8 cellular contexts compared by ENCODE assay signal in genomic region chr17:27456681-27457404, GRCh38. TPM values are rescaled to one million over a fixed set of nuclear protein-coding genes. Genes with fewer than 3 reads are reported as not detected.
DNase-seq lines count a peak whose midpoint lies in the region; ATAC-seq lines count a peak whose summit lies in the region.

No MANE protein-coding gene starts in this region.

- H3K4ac ChIP-seq in neuronal stem cell (ENCODE audit: low read length), result no peak overlapping the region

- H2AFZ ChIP-seq in neuronal stem cell (ENCODE audit: low read length), result peak overlapping the region; percentile 98

- 1 to 2% methylated on average over 39 to 58 of the region's 58 CpGs for WGBS in esophagus, 2 donors
- no CpG with 5 or more reads among the region's 58 CpGs for WGBS in neuronal stem cell (ENCODE audit: extremely low coverage in 2 of 2, insufficient read length in 2 of 2, insufficient replicate concordance in 1 of 2), 2 donors

- H3K23ac ChIP-seq in neuronal stem cell (ENCODE audit: low read depth, low read length, poor library complexity), result no peak overlapping the region

- no peak overlapping the region for H2BK120ac ChIP-seq in neuronal stem cell (ENCODE audit: low read depth, low read length)

- no peak overlapping the region for H4K91ac ChIP-seq in neuronal stem cell (ENCODE audit: low read depth, low read length, poor library complexity)

- H2BK5ac ChIP-seq in neuronal stem cell (ENCODE audit: low read length), result peak overlapping the region; percentile 71

- H4K8ac ChIP-seq in neuronal stem cell (ENCODE audit: low read depth, low read length), result no peak overlapping the region

- H3K4me1 ChIP-seq in esophagus (ENCODE audit: control insufficient read depth in 2 of 2, insufficient read depth in 2 of 2, low read length in 1 of 2) (peaks cover 2 to 6% of the 10 kb centered on the region in 2 donors), neuronal stem cell (ENCODE audit: control insufficient read depth in 2 of 2, insufficient read depth in 1 of 2, low read depth in 1 of 2, low read length in 2 of 2) (peaks cover 11 to 13% of the 10 kb centered on the region in 2 donors)

- H3K4me2 ChIP-seq in neuronal stem cell (ENCODE audit: insufficient read depth, low read length, poor library complexity, severe bottlenecking), result peak overlapping the region; percentile 86

- H3K4me3 ChIP-seq in SK-N-MC, result peak overlapping the region; percentile 82
- H3K4me3 ChIP-seq in esophagus (ENCODE audit: low read depth in 1 of 2, low read length in 2 of 2), result peak overlapping the region; percentile 76 to 80
- H3K4me3 ChIP-seq in neuronal stem cell (ENCODE audit: low read length in 2 of 2), result peak overlapping the region; percentile 78 to 87

- DNase-seq in NCI-H146 (lab: John Stamatoyannopoulos, UW), result peak; percentile 68
- DNase-seq in NCI-H146 treated with DMSO at 0.1 percent for 48 hours (lab: John Stamatoyannopoulos, UW; ENCODE audit: unreplicated experiment), result no peak
- DNase-seq in SK-N-MC (ENCODE audit: low read depth, low spot score), result no peak
- no peak for DNase-seq in neuronal stem cell (ENCODE audit: low spot score)
- DNase-seq in iPS-NIHi11 (ENCODE audit: low spot score), result no peak
- DNase-seq in stimulated activated CD4-positive, alpha-beta T cell treated with anti-CD3 and anti-CD28 coated beads, Interleukin-2, amount 100 ng/mL, for 48 hours, result no peak

- H3K14ac ChIP-seq in neuronal stem cell (ENCODE audit: low read length), result peak overlapping the region; percentile 42

- ATAC-seq in GM19324 (IDR thresholded peaks at IDR 0.05; ENCODE audit: low FRiP score, unreplicated experiment), result no peak

- H3K9me3 ChIP-seq in SK-N-MC (ENCODE audit: low read depth, low read length), result no peaks in the 10 kb centered on the region
- no peaks in the 10 kb centered on the region for H3K9me3 ChIP-seq in esophagus (ENCODE audit: control insufficient read depth in 2 of 2, insufficient read depth in 1 of 2, low read depth in 1 of 2, low read length in 1 of 2)
- H3K9me3 ChIP-seq in neuronal stem cell (replicated peaks in 1 of 2; ENCODE audit: control insufficient read depth in 2 of 2, insufficient read depth in 1 of 2, low read depth in 1 of 2, low read length in 2 of 2), result no peaks in the 10 kb centered on the region

- H3K27me3 ChIP-seq in esophagus (ENCODE audit: control insufficient read depth in 1 of 2, insufficient read depth in 2 of 2, low read length in 2 of 2) (no peaks in the 10 kb centered on the region), neuronal stem cell (ENCODE audit: control insufficient read depth in 3 of 3, insufficient read depth in 3 of 3, low read depth in 1 of 3, low read length in 3 of 3) (peaks cover 0 to 28% (median 0%) of the 10 kb centered on the region in 3 experiments)

- H3K9ac ChIP-seq in SK-N-MC (ENCODE audit: insufficient read length) (peak overlapping the region; percentile 73), neuronal stem cell (ENCODE audit: low read depth, low read length, poor library complexity) (peak overlapping the region; percentile 95)

- H2BK12ac ChIP-seq in neuronal stem cell (ENCODE audit: low read length), result no peak overlapping the region

- H3K36me3 ChIP-seq in SK-N-MC (ENCODE audit: insufficient read depth, low read length), result no peaks in the 10 kb centered on the region
- H3K36me3 ChIP-seq in esophagus (ENCODE audit: control insufficient read depth in 2 of 2, insufficient read depth in 2 of 2, low read length in 1 of 2), result no peaks in the 10 kb centered on the region
- no peaks in the 10 kb centered on the region for H3K36me3 ChIP-seq in neuronal stem cell (replicated peaks in 1 of 2; ENCODE audit: control insufficient read depth in 2 of 2, insufficient read depth in 2 of 2, low read length in 2 of 2)

- H2AK5ac ChIP-seq in neuronal stem cell (ENCODE audit: low read depth, low read length), result no peak overlapping the region

- H3K18ac ChIP-seq in neuronal stem cell (ENCODE audit: low read length), result peak overlapping the region; percentile 77

- H3K27ac ChIP-seq in SK-N-MC (no peak overlapping the region), esophagus (ENCODE audit: low read depth in 2 of 2, low read length in 1 of 2) (peak overlapping the region; percentile 59 to 78), neuronal stem cell (replicated peaks; ENCODE audit: low read length) (no peak overlapping the region)

- H3K79me1 ChIP-seq in neuronal stem cell (ENCODE audit: low read depth, low read length), result peaks cover 7% of the 10 kb centered on the region

- H2BK15ac ChIP-seq in neuronal stem cell (ENCODE audit: low read length), result no peak overlapping the region

RNA-seq across cellular contexts. Expression of gene KSR1, which starts 0.6 kb away (rescaled TPM):
- 10 to 100 TPM; 35.3 to 52.4 TPM for polyA plus RNA-seq in esophagus
- polyA plus RNA-seq in neuronal stem cell (2013, experiment 1 of 2), result 19.3 TPM
- polyA plus RNA-seq in neuronal stem cell (2013, experiment 2 of 2), result 19.3 TPM

Comparison
In these comparisons a context has a peak if more than half of its experiments do, and no peak if none do; other contexts are left out.
1. H3K27ac ChIP-seq: peak in esophagus (2 of 2); none in SK-N-MC (single experiment) and neuronal stem cell (single experiment).
2. Peak in every context shown above with its lines, with median percentiles within 50 percentile points of each other: H3K4me3 ChIP-seq.